ENCODE assay signal across 29 cellular contexts in the genomic region with DNA sequence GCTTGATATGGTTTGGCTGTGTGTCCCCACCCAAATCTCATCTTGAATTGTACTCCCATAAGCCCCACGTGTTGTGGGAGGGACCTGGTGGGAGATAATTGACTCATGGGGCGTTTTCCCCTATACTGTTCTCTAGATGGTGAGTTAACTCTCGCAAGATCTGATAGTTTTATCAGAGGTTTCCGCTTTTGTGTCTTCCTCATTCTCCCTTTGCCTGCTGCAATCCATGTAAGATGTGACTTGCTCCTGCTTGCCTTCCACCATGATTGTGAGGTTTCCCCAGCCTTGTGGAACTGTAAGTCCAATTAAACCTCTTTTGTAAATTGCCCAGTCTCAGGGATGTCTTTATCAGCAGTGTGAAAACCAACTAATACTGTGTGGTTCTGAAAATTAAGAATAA.
"Had no signal": no experiment of that assay in that cellular context is flagged by ENCODE, and none has a peak within 500 bp of the region (broad histone marks: within the 10 kb centered on the region; RNA-seq: fewer than 3 reads in every experiment).

No MANE protein-coding gene starts in this region.

- H3K27ac ChIP-seq: left lung, lower lobe of right lung, pancreas, prostate gland, sigmoid colon, tibial nerve, upper lobe of left lung, vagina had no signal

- H3K9me3 ChIP-seq: lower lobe of right lung, pancreas, prostate gland, sigmoid colon, tibial nerve, upper lobe of left lung, vagina had no signal

- H3K36me3 ChIP-seq: left lung, lower lobe of right lung, pancreas, prostate gland, sigmoid colon, tibial nerve, upper lobe of left lung, vagina had no signal

- DNase-seq: hippocampal formation; immature natural killer cell; kidney; left colon; left lung; lower lobe of right lung; mammary epithelial cell; mesenchymal stem cell; naive thymus-derived CD8-positive, alpha-beta T cell; nucleus accumbens; pancreas; posterior cingulate gyrus; retina; right cardiac atrium; sigmoid colon; small intestine; stimulated activated CD4-positive, alpha-beta T cell treated with anti-CD3 and anti-CD28 coated beads, Interleukin-1b, Interleukin-23, amount 100 ng/mL, for 48 hours; stimulated activated CD4-positive, alpha-beta T cell treated with anti-CD3 and anti-CD28 coated beads, Interleukin-2, amount 100 ng/mL, for 48 hours; stimulated activated CD4-positive, alpha-beta T cell treated with anti-CD3 and anti-CD28 coated beads, Interleukin-4, amount 100 ng/mL, for 4 hours; stimulated activated CD8-positive, alpha-beta memory T cell treated with anti-CD3 and anti-CD28 coated beads, Interleukin-4, amount 100 ng/mL, for 48 hours; stimulated activated naive CD4-positive, alpha-beta T cell treated with Interleukin-2 at 50 U/mL for 16 hours; stimulated activated naive CD8-positive, alpha-beta T cell treated with anti-CD3 and anti-CD28 coated beads, Interleukin-15, amount 100 ng/mL, for 72 hours; substantia nigra; upper lobe of left lung had no signal

- H3K27me3 ChIP-seq: left lung, pancreas, sigmoid colon, tibial nerve, upper lobe of left lung, vagina had no signal

- H3K4me3 ChIP-seq: left lung, lower lobe of right lung, pancreas, prostate gland, sigmoid colon, tibial nerve, upper lobe of left lung, vagina had no signal

- ATAC-seq: left colon; left lung; lower lobe of right lung; naive thymus-derived CD8-positive, alpha-beta T cell; pancreas; right cardiac atrium; stimulated activated memory B cell treated with anti-CD40 and anti-IgM and Interleukin-4, amounts not matched to agents 10 μg/mL and 1 μg/mL and 100 μg/mL, for 72 hours; stimulated activated naive CD8-positive, alpha-beta T cell treated with anti-CD3 and anti-CD28 coated beads, Interleukin-15, amount 100 ng/mL, for 72 hours had no signal

- FAIRE-seq: islet of Langerhans, kidney, pancreas, small intestine had no signal
